11 cellular contexts compared by ENCODE assay signal in the genomic region with DNA sequence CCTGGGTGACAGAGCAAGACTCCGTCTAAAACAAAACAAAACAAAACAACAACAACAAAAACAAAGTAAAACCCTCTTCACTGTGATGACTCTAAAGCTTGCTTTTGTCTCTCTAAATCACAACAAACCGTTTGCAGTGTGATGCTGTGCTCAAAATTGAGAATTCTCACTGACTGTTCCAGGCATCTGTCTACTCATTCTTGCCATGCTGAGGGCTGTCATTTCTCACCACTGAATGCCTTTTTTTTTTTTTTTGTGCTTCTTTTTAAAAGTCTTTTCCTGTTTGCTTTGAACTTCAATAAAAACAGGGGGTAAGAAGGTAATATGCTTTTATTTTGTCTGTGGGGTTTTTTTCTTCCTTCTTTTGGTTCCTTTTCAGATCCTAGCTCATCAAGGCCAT. TPM values are rescaled to one million over a fixed set of nuclear protein-coding genes. Genes with fewer than 3 reads are reported as not detected.
DNase-seq lines count a peak whose midpoint lies in the region; ATAC-seq and TF ChIP-seq lines count a peak whose summit lies in the region.
"Had no signal": no experiment of that assay in that cellular context is flagged by ENCODE, and none has a peak within 500 bp of the region (broad histone marks: within the 10 kb centered on the region; RNA-seq: fewer than 3 reads in every experiment).

No MANE protein-coding gene starts in this region.

- H3K4me3 Mint-ChIP-seq in activated naive CD8-positive, alpha-beta T cell treated with anti-CD3 and anti-CD28 coated beads, Interleukin-2, amount 50 U/mL, for 24 hours, result peak overlapping the region; percentile 56

- H3K9me3 Mint-ChIP-seq in activated naive CD8-positive, alpha-beta T cell treated with anti-CD3 and anti-CD28 coated beads, Interleukin-2, amount 50 U/mL, for 24 hours, result no peaks in the 10 kb centered on the region

- ATAC-seq in HG02870 (IDR thresholded peaks at IDR 0.05; ENCODE audit: unreplicated experiment), result peak; percentile 40
- ATAC-seq in activated naive CD8-positive, alpha-beta T cell treated with anti-CD3 and anti-CD28 coated beads, Interleukin-2, amount 50 U/mL, for 24 hours, result peak; percentile 68
- ATAC-seq in HG02970 (IDR thresholded peaks at IDR 0.05; ENCODE audit: low FRiP score, unreplicated experiment), result no peak

- peak overlapping the region; percentile 28 for H3K27ac ChIP-seq in neutrophil
- H3K27ac ChIP-seq: thyroid gland had no signal

- peaks cover 14% of the 10 kb centered on the region for H3K36me3 Mint-ChIP-seq in activated naive CD8-positive, alpha-beta T cell treated with anti-CD3 and anti-CD28 coated beads, Interleukin-2, amount 50 U/mL, for 24 hours (ENCODE audit: low read depth)

- DNase-seq in GM06990 (ENCODE audit: extremely low read depth, insufficient read length), result no peak
- no peak for DNase-seq in activated naive CD8-positive, alpha-beta T cell treated with anti-CD3 and anti-CD28 coated beads, Interleukin-2, amount 50 U/mL, for 24 hours
- no peak for DNase-seq in GM03348 (ENCODE audit: low spot score)
- no peak for DNase-seq in NCI-H748 (lab: John Stamatoyannopoulos, UW; ENCODE audit: unreplicated experiment)
- DNase-seq in BE2C, result no peak
- DNase-seq: MG63, posterior cingulate gyrus, thyroid gland had no signal

- TF ChIP-seq CTCF in GM06990 (IDR thresholded peaks at IDR 0.05; ENCODE audit: insufficient read depth, low read length, poor library complexity, severe bottlenecking) (no peak), neutrophil (IDR thresholded peaks at IDR 0.05) (no peak), BE2C (IDR thresholded peaks at IDR 0.05; ENCODE audit: low read depth, low read length) (no peak)

- H3K27me3 ChIP-seq in GM06990 (replicated peaks; ENCODE audit: control insufficient read depth, insufficient read depth, low read length) (no peaks in the 10 kb centered on the region), neutrophil (no peaks in the 10 kb centered on the region), BE2C (no peaks in the 10 kb centered on the region)
- H3K27me3 ChIP-seq: MG63, thyroid gland had no signal

- peak overlapping the region; percentile 37 for H3K27ac Mint-ChIP-seq in activated naive CD8-positive, alpha-beta T cell treated with anti-CD3 and anti-CD28 coated beads, Interleukin-2, amount 50 U/mL, for 24 hours

- peaks cover 13 to 16% of the 10 kb centered on the region in 2 experiments for H3K4me1 ChIP-seq in neutrophil (ENCODE audit: control insufficient read depth in 1 of 2, insufficient read depth in 1 of 2, low read depth in 1 of 2, low read length in 1 of 2)
- no peaks in the 10 kb centered on the region for H3K4me1 ChIP-seq in BE2C
- H3K4me1 ChIP-seq: thyroid gland had no signal

- H3K36me3 ChIP-seq in GM06990 (ENCODE audit: control insufficient read depth, insufficient read depth, low read length), result peaks cover 2% of the 10 kb centered on the region
- peaks cover 27% of the 10 kb centered on the region for H3K36me3 ChIP-seq in neutrophil
- H3K36me3 ChIP-seq in BE2C, result no peaks in the 10 kb centered on the region

- H3K27me3 Mint-ChIP-seq in activated naive CD8-positive, alpha-beta T cell treated with anti-CD3 and anti-CD28 coated beads, Interleukin-2, amount 50 U/mL, for 24 hours, result no peaks in the 10 kb centered on the region

- H3K9me3 ChIP-seq in neutrophil (no peaks in the 10 kb centered on the region), BE2C (no peaks in the 10 kb centered on the region)
- H3K9me3 ChIP-seq: MG63, thyroid gland had no signal

- peaks cover 59% of the 10 kb centered on the region for H3K4me1 Mint-ChIP-seq in activated naive CD8-positive, alpha-beta T cell treated with anti-CD3 and anti-CD28 coated beads, Interleukin-2, amount 50 U/mL, for 24 hours

- H3K4me3 ChIP-seq in GM06990 (replicated peaks; ENCODE audit: low read depth, low read length) (peak overlapping the region; percentile 21; the same call in 1 of the 2 replicates), neutrophil (ENCODE audit: low read depth in 1 of 2, low read length in 1 of 2) (no peak overlapping the region), BE2C (ENCODE audit: low read depth, low read length) (no peak overlapping the region)
- H3K4me3 ChIP-seq: thyroid gland had no signal

RNA-seq across cellular contexts. Expression of gene FAS, which starts 10.4 kb away (rescaled TPM):
- 2.9 TPM for polyA plus RNA-seq in BE2C (2012; ENCODE audit: insufficient read depth, insufficient read length, low read depth)

RNA-seq across cellular contexts. Expression of gene ACTA2, which starts 48.5 kb away (rescaled TPM):
- 14.3 TPM for polyA plus RNA-seq in BE2C (2012; ENCODE audit: insufficient read depth, insufficient read length, low read depth)
